In the genomic region with DNA sequence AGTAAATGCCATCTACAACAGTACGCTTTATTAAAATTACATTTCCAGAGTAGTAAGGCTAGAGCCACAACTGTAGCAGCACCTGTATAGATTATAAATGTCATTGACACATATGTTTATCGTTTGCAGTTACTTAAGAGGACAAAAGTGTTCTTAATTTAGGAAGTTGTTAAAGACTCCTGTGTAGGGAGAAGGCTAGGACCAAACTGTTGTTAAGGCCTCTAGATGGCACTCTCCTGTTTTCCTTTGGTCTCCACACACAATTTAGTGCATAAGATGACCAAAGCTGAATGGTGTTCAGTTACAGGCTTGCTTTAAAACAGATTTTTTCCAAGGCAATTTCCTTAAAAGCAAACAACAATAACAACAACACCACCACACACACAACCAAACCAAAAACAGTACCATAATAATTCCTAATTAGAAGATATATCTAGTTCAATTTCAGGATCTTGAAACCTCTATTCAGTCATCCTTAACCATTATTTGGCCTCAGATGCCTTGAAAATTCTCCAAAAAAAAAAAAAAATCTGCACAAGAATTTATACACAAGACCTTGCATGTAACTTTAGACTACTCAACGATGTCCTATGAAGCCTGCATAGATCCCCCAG, we compare ENCODE assay signal across 8 cellular contexts. TPM values are rescaled to one million over a fixed set of nuclear protein-coding genes. Genes with fewer than 3 reads are reported as not detected.
DNase-seq lines count a peak whose midpoint lies in the region; ATAC-seq and TF ChIP-seq lines count a peak whose summit lies in the region.

No MANE protein-coding gene starts in this region.

- H3K4me3 Mint-ChIP-seq in GM23338: no peak overlapping the region
- H3K4me3 Mint-ChIP-seq in activated T-helper 17 cell treated with anti-CD3 and anti-CD28 coated beads, Interleukin-2, amount 50 U/mL, for 72 hours: no peak overlapping the region

- intact Hi-C loops in Right ventricle myocardium superior (cut with DNase I): loop anchor here (5.0 kb wide), 1 partner anchor 227 kb away; no protein-coding TSS in a partner anchor
- intact Hi-C loops in psoas muscle (cut with DNase I): loop anchor here (2.0 to 5.0 kb wide), 3 partner anchors 227 to 352 kb away; a partner anchor contains a TSS

- H3K4me1 ChIP-seq in GM23338 (ENCODE audit: insufficient read depth): no peaks in the 10 kb centered on the region; the same call in 1 of the 2 replicates
- peaks cover 14% of the 10 kb centered on the region for H3K4me1 ChIP-seq in psoas muscle

- H3K27ac ChIP-seq in GM23338 (ENCODE audit: low read depth) (no peak overlapping the region), psoas muscle (no peak overlapping the region)

- H3K27me3 ChIP-seq in GM23338 (ENCODE audit: insufficient read depth): no peaks in the 10 kb centered on the region
- no peaks in the 10 kb centered on the region for H3K27me3 ChIP-seq in psoas muscle (ENCODE audit: insufficient read depth in 3 of 3, low read length in 2 of 3)

- H3K4me3 ChIP-seq in GM23338: no peak overlapping the region
- H3K4me3 ChIP-seq in psoas muscle: no peak overlapping the region

- ATAC-seq in GM23338: peak; percentile 94
- peak; percentile 52 for ATAC-seq in activated T-helper 17 cell treated with anti-CD3 and anti-CD28 coated beads, Interleukin-2, amount 50 U/mL, for 72 hours (replicated peaks)
- peak; percentile 87 for ATAC-seq in Right ventricle myocardium superior (ENCODE audit: poor library complexity)
- peak; percentile 72 to 85 (median 78) for ATAC-seq in psoas muscle
- no peak for ATAC-seq in HG03521 (IDR thresholded peaks at IDR 0.05; ENCODE audit: unreplicated experiment)
- no peak for ATAC-seq in HG02642 (IDR thresholded peaks at IDR 0.05; ENCODE audit: poor library complexity, unreplicated experiment)

- no peak overlapping the region for H3K27ac Mint-ChIP-seq in GM23338
- H3K27ac Mint-ChIP-seq in activated T-helper 17 cell treated with anti-CD3 and anti-CD28 coated beads, Interleukin-2, amount 50 U/mL, for 72 hours: peak overlapping the region; percentile 70

- DNase-seq in COLO829 (ENCODE audit: low spot score) (peak; percentile 58), GM23338 (ENCODE audit: low spot score) (peak; percentile 81), NCI-H226 (peak; percentile 49), Right ventricle myocardium superior (no peak), psoas muscle (no peak)

- H3K79me2 ChIP-seq in GM23338 (replicated peaks; ENCODE audit: insufficient read depth): no peaks in the 10 kb centered on the region

- peak; percentile 74 to 84 for TF ChIP-seq CTCF in GM23338 (conservative IDR thresholded peaks at IDR 0.05; ENCODE audit: low read depth in 2 of 2)
- peak; percentile 68 for TF ChIP-seq CTCF in psoas muscle (IDR thresholded peaks at IDR 0.05)

- H3K36me3 ChIP-seq in GM23338 (ENCODE audit: insufficient read depth): no peaks in the 10 kb centered on the region
- H3K36me3 ChIP-seq in psoas muscle (ENCODE audit: insufficient read depth in 1 of 2, low read depth in 1 of 2): peaks cover 0 to 9% of the 10 kb centered on the region in 2 donors

- WGBS in psoas muscle, 3 donors: 38 to 42% (median 40%) methylated on average over 3 of the region's 3 CpGs

- no peaks in the 10 kb centered on the region for H3K9me3 ChIP-seq in psoas muscle

- no peak overlapping the region for H3K4me2 ChIP-seq in GM23338

- H3K9me2 ChIP-seq in GM23338 (ENCODE audit: insufficient read depth): no peaks in the 10 kb centered on the region

- H3K27me3 Mint-ChIP-seq in GM23338 (ENCODE audit: insufficient read depth, low read depth, poor library complexity): no peaks in the 10 kb centered on the region
- no peaks in the 10 kb centered on the region for H3K27me3 Mint-ChIP-seq in activated T-helper 17 cell treated with anti-CD3 and anti-CD28 coated beads, Interleukin-2, amount 50 U/mL, for 72 hours

- peaks cover 2% of the 10 kb centered on the region; the same call in 1 of the 3 replicates for H3K36me3 Mint-ChIP-seq in GM23338 (ENCODE audit: low read depth)
- H3K36me3 Mint-ChIP-seq in activated T-helper 17 cell treated with anti-CD3 and anti-CD28 coated beads, Interleukin-2, amount 50 U/mL, for 72 hours (ENCODE audit: low read depth): peaks cover 66% of the 10 kb centered on the region

- peaks cover 4% of the 10 kb centered on the region; the same call in 1 of the 2 replicates for H4K20me1 ChIP-seq in GM23338 (replicated peaks; ENCODE audit: insufficient read depth)

- H3K9me3 Mint-ChIP-seq in GM23338: no peaks in the 10 kb centered on the region
- H3K9me3 Mint-ChIP-seq in activated T-helper 17 cell treated with anti-CD3 and anti-CD28 coated beads, Interleukin-2, amount 50 U/mL, for 72 hours: no peaks in the 10 kb centered on the region

- no peaks in the 10 kb centered on the region for H3F3A ChIP-seq in GM23338 (replicated peaks; ENCODE audit: low read depth)

- no peak overlapping the region for H2AFZ ChIP-seq in GM23338

- peaks cover 3% of the 10 kb centered on the region; the same call in 2 of the 3 replicates for H3K4me1 Mint-ChIP-seq in GM23338
- H3K4me1 Mint-ChIP-seq in activated T-helper 17 cell treated with anti-CD3 and anti-CD28 coated beads, Interleukin-2, amount 50 U/mL, for 72 hours: peaks cover 28% of the 10 kb centered on the region

TF ChIP-seq in GM23338, 12 proteins besides CTCF, POLR2A, EP300 and RAD21 (continues in another document):
- TF ChIP-seq EZH2phosphoT487 (IDR thresholded peaks at IDR 0.05; ENCODE audit: unreplicated experiment) (no peak), STAT1 (IDR thresholded peaks at IDR 0.05; ENCODE audit: unreplicated experiment) (no peak)

RNA-seq across cellular contexts. Expression of a gene that starts 42.5 kb away (rescaled TPM):
- total RNA-seq in GM23338 (2014; rRNA removed; shearing (Covaris generic)): not detected in 2 replicates
- polyA plus RNA-seq in GM23338 (2016; fragmentation: Nextera tagmentation; extraction: Ambion mirVana) (0.60 and 1.2 TPM in 2 replicates), psoas muscle (1 to 10 TPM in 1 of 3 donors, under 1 TPM in 2; 0.44 to 4.9 (median 0.46) TPM)
- total RNA-seq in activated T-helper 17 cell treated with anti-CD3 and anti-CD28 coated beads, Interleukin-2, amount 50 U/mL, for 72 hours: under 1 TPM; 0.37 TPM
- total RNA-seq in Right ventricle myocardium superior (8.4 TPM), psoas muscle (under 1 TPM in 3 of 4 donors, not detected in 1; 0.30 to 0.58 (median 0.30) TPM)

RNA-seq across cellular contexts. Expression of a gene that starts 50.2 kb away (rescaled TPM):
- total RNA-seq in GM23338 (2014; rRNA removed; shearing (Covaris generic)): not detected in 2 replicates
- not detected in 2 replicates for polyA plus RNA-seq in GM23338 (2016; fragmentation: Nextera tagmentation; extraction: Ambion mirVana)
- not detected for total RNA-seq in activated T-helper 17 cell treated with anti-CD3 and anti-CD28 coated beads, Interleukin-2, amount 50 U/mL, for 72 hours
- 0.46 TPM for total RNA-seq in Right ventricle myocardium superior
- total RNA-seq in psoas muscle: under 1 TPM in 1 of 4 donors, not detected in 3; 0.46 TPM
- polyA plus RNA-seq in psoas muscle: 1 to 10 TPM in 1 of 3 donors, under 1 TPM in 1, not detected in 1; 0.26 to 2.2 TPM

RNA-seq across cellular contexts. Expression of a gene that starts 56.8 kb away (rescaled TPM):
- not detected in 2 replicates for total RNA-seq in GM23338 (2014; rRNA removed; shearing (Covaris generic))
- polyA plus RNA-seq in GM23338 (2016; fragmentation: Nextera tagmentation; extraction: Ambion mirVana) (not detected in 2 replicates), psoas muscle (1 to 10 TPM in 1 of 3 donors, under 1 TPM in 1, not detected in 1; 0.44 to 6.0 TPM)
- total RNA-seq in activated T-helper 17 cell treated with anti-CD3 and anti-CD28 coated beads, Interleukin-2, amount 50 U/mL, for 72 hours: not detected
- total RNA-seq in Right ventricle myocardium superior (not detected), psoas muscle (under 1 TPM in 1 of 4 donors, not detected in 3; 0.50 TPM)

Comparison
In these comparisons a context has a peak if more than half of its experiments do, and no peak if none do; other contexts are left out.
1. DNase-seq: peak in COLO829 (single experiment), GM23338 (single experiment) and NCI-H226 (single experiment); none in Right ventricle myocardium superior (single experiment) and psoas muscle (0 of 2).
2. ATAC-seq: peak in GM23338 (single experiment), activated T-helper 17 cell treated with anti-CD3 and anti-CD28 coated beads, Interleukin-2, amount 50 U/mL, for 72 hours (single experiment), Right ventricle myocardium superior (single experiment) and psoas muscle (4 of 4); none in HG03521 (single experiment) and HG02642 (single experiment).